ENCODE assay signal across 10 cellular contexts in genomic region chr19:3554254-3555083, GRCh38. TPM values are rescaled to one million over a fixed set of nuclear protein-coding genes. Genes with fewer than 3 reads are reported as not detected.
DNase-seq lines count a peak whose midpoint lies in the region; ATAC-seq and TF ChIP-seq lines count a peak whose summit lies in the region.
"Had no signal": no experiment of that assay in that cellular context is flagged by ENCODE, and none has a peak within 500 bp of the region (broad histone marks: within the 10 kb centered on the region; RNA-seq: fewer than 3 reads in every experiment).

No MANE protein-coding gene starts in this region.

- peak; percentile 70 for ATAC-seq in DND-41 (ENCODE audit: insufficient read depth, low read depth)
- ATAC-seq in Panc1: no peak
- no peak for ATAC-seq in GM18858 (IDR thresholded peaks at IDR 0.05; ENCODE audit: unreplicated experiment)

- H3K27me3 ChIP-seq in DND-41 (ENCODE audit: insufficient read depth, low read length, poor library complexity) (no peaks in the 10 kb centered on the region), Panc1 (ENCODE audit: control insufficient read depth, insufficient read depth, low read length) (no peaks in the 10 kb centered on the region), neutrophil (no peaks in the 10 kb centered on the region), endodermal cell (ENCODE audit: control insufficient read depth, insufficient read depth, low read length, poor library complexity, severe bottlenecking) (no peaks in the 10 kb centered on the region)

- WGBS in endodermal cell (ENCODE audit: insufficient coverage in 1 of 2, insufficient read length in 1 of 2), 2 experiments: 88 to 94% methylated on average over 13 to 21 of the region's 21 CpGs

- H3K36me3 ChIP-seq in DND-41 (ENCODE audit: insufficient read depth, low read length): peaks cover 9% of the 10 kb centered on the region; the same call in 1 of the 2 replicates
- H3K36me3 ChIP-seq in Panc1 (ENCODE audit: control insufficient read depth, insufficient read depth, low read length): no peaks in the 10 kb centered on the region; the same call in 1 of the 2 replicates
- H3K36me3 ChIP-seq in neutrophil: no peaks in the 10 kb centered on the region
- no peaks in the 10 kb centered on the region for H3K36me3 ChIP-seq in endodermal cell (ENCODE audit: control insufficient read depth, insufficient read depth, low read length)

- H3K4me3 ChIP-seq in DND-41 (ENCODE audit: low read depth in 1 of 2, low read length in 2 of 2) (peak overlapping the region in 1 of 2 experiments; percentile 44; a peak in 2 of 4 replicates), Panc1 (ENCODE audit: low read depth in 2 of 2, low read length in 2 of 2) (no peak overlapping the region), neutrophil (ENCODE audit: low read depth in 1 of 2, low read length in 1 of 2) (peak overlapping the region; percentile 8 to 37), endodermal cell (ENCODE audit: low read length) (no peak overlapping the region)

- H3K36me3 Mint-ChIP-seq in brain: no peaks in the 10 kb centered on the region
- H3K36me3 Mint-ChIP-seq in endodermal cell (ENCODE audit: low read depth): peaks cover 6% of the 10 kb centered on the region

- in situ Hi-C loops in Panc1 (cut with HindIII; ENCODE audit: low pct_unique_long_range_greater_than_20kb, low sequenced_read_pairs): no loop called here

- TSS peak; percentile 92 for BruUV-seq in Panc1 (replicated peaks; lab: Mats Ljungman, UMichigan)

- intact Hi-C loops in Panc1 (cut with micrococcal nuclease; ENCODE audit: unreplicated experiment): no loop called here

- CTCF ChIA-PET in Panc1 (lab: Charles Lee): no interaction called here

- peak overlapping the region; percentile 95 for H3K4me2 ChIP-seq in DND-41 (ENCODE audit: insufficient read depth, low read length)

- H3K4me1 Mint-ChIP-seq in brain (peaks cover 26% of the 10 kb centered on the region), endodermal cell (peaks cover 4% of the 10 kb centered on the region)

- H3K27ac Mint-ChIP-seq in brain (peak overlapping the region in 2 of 5 experiments; percentile 45 to 48), endodermal cell (no peak overlapping the region)

- H3K27ac ChIP-seq in DND-41 (ENCODE audit: low read length) (peak overlapping the region; percentile 79), Panc1 (ENCODE audit: low read length) (no peak overlapping the region), neutrophil (peak overlapping the region; percentile 91), endodermal cell (ENCODE audit: low read depth, low read length) (no peak overlapping the region)

- peaks cover 50% of the 10 kb centered on the region for H3K4me1 ChIP-seq in DND-41 (ENCODE audit: insufficient read depth, low read length)
- H3K4me1 ChIP-seq in Panc1 (ENCODE audit: control insufficient read depth, insufficient read depth, low read length): peaks cover 11% of the 10 kb centered on the region
- peaks cover 57 to 61% of the 10 kb centered on the region in 2 experiments for H3K4me1 ChIP-seq in neutrophil (ENCODE audit: control insufficient read depth in 1 of 2, insufficient read depth in 1 of 2, low read depth in 1 of 2, low read length in 1 of 2)
- no peaks in the 10 kb centered on the region for H3K4me1 ChIP-seq in endodermal cell (ENCODE audit: control insufficient read depth, insufficient read depth, low read length)

- POLR2A ChIA-PET in Panc1 (lab: Charles Lee): interaction anchor here (0.5 kb wide), 1 partner anchor 15 kb away, joined by 7 read pairs; no protein-coding TSS in a partner anchor

- H2AFZ ChIP-seq in DND-41 (ENCODE audit: low read depth, low read length): peak overlapping the region; percentile 45

- H4K20me1 ChIP-seq in DND-41 (ENCODE audit: insufficient read depth, low read length): peaks cover 19% of the 10 kb centered on the region

- H3K4me3 Mint-ChIP-seq in brain: peak overlapping the region in 3 of 5 experiments; percentile 40 to 99 (median 69)
- no peak overlapping the region for H3K4me3 Mint-ChIP-seq in endodermal cell

- H3K9me3 Mint-ChIP-seq in brain: peaks cover 0 to 2% (median 0%) of the 10 kb centered on the region in 5 experiments
- H3K9me3 Mint-ChIP-seq in endodermal cell: no peaks in the 10 kb centered on the region

- no peak for TF ChIP-seq CTCF in DND-41 (IDR thresholded peaks at IDR 0.05; ENCODE audit: borderline replicate concordance, extremely low read depth, low read length, poor library complexity, severe bottlenecking)
- TF ChIP-seq CTCF in Panc1 (IDR thresholded peaks at IDR 0.05): no peak
- no peak for TF ChIP-seq CTCF in brain (conservative IDR thresholded peaks at IDR 0.05)
- no peak for TF ChIP-seq CTCF in neutrophil (IDR thresholded peaks at IDR 0.05)
- no peak for TF ChIP-seq CTCF in endodermal cell (conservative IDR thresholded peaks at IDR 0.05)

- peak; percentile 84 for DNase-seq in DND-41
- no peak for DNase-seq in Panc1 (ENCODE audit: low read depth, low spot score)
- DNase-seq in endodermal cell: no peak
- no peak for DNase-seq in DMS 273 (lab: John Stamatoyannopoulos, UW; ENCODE audit: unreplicated experiment)
- DNase-seq in NCI-H146 (lab: John Stamatoyannopoulos, UW): no peak
- DNase-seq: activated CD4-positive, CD25-positive, alpha-beta regulatory T cell treated with anti-CD3 and anti-CD28 coated beads, Interleukin-2, amount 50 U/mL, for 72 hours; HCEC 1CT had no signal

- H3K9ac ChIP-seq in DND-41 (ENCODE audit: low read depth, low read length) (peak overlapping the region; percentile 74), endodermal cell (ENCODE audit: extremely low read depth, low read length, poor library complexity, severe bottlenecking) (no peak overlapping the region)

- H3K79me2 ChIP-seq in DND-41 (ENCODE audit: insufficient read depth, low read length): peaks cover 41% of the 10 kb centered on the region

- H3K27me3 Mint-ChIP-seq in brain (peaks cover 16% of the 10 kb centered on the region), endodermal cell (ENCODE audit: insufficient read depth) (peaks cover 15% of the 10 kb centered on the region)

- H3K9me3 ChIP-seq in DND-41 (ENCODE audit: insufficient read depth, low read length, severe bottlenecking) (no peaks in the 10 kb centered on the region), Panc1 (ENCODE audit: control insufficient read depth, insufficient read depth, low read depth, low read length) (no peaks in the 10 kb centered on the region), neutrophil (no peaks in the 10 kb centered on the region), endodermal cell (ENCODE audit: control insufficient read depth, low read length) (no peaks in the 10 kb centered on the region)

RNA-seq across cellular contexts. Expression of gene MFSD12, which starts 2.9 kb away (rescaled TPM):
- total RNA-seq in Panc1 (2021; ENCODE audit: unreplicated experiment) (98.8 TPM), endodermal cell (10 to 100 TPM; 48.2 to 62.4 TPM)
- 140 TPM for polyA plus RNA-seq in Panc1 (2012; ENCODE audit: insufficient read length)
- polyA plus RNA-seq in brain (ENCODE audit: insufficient read depth, low read depth, low replicate concordance): 66.2 TPM
- 44.5 TPM for polyA plus RNA-seq in endodermal cell (2013, experiment 1 of 2)
- 39.0 TPM for polyA plus RNA-seq in endodermal cell (2013, experiment 2 of 2)

RNA-seq across cellular contexts. Expression of gene TEKTIP1, which starts 15.5 kb away (rescaled TPM):
- total RNA-seq in Panc1 (2021; ENCODE audit: unreplicated experiment): not detected
- polyA plus RNA-seq in Panc1 (2012; ENCODE audit: insufficient read length): 8.4 TPM
- 1.9 TPM for polyA plus RNA-seq in brain (ENCODE audit: insufficient read depth, low read depth, low replicate concordance)
- 1 to 10 TPM; 4.6 to 5.7 TPM for total RNA-seq in endodermal cell
- 0.75 TPM for polyA plus RNA-seq in endodermal cell (2013, experiment 1 of 2)
- 0.62 TPM for polyA plus RNA-seq in endodermal cell (2013, experiment 2 of 2)

RNA-seq across cellular contexts. Expression of gene HMG20B, which starts 18.3 kb away (rescaled TPM):
- total RNA-seq in Panc1 (2021; ENCODE audit: unreplicated experiment) (74.7 TPM), endodermal cell (100 to 1,000 TPM in 1 of 2 donors, 10 to 100 TPM in 1; 80.7 to 102 TPM)
- 113 TPM for polyA plus RNA-seq in Panc1 (2012; ENCODE audit: insufficient read length)
- 135 TPM for polyA plus RNA-seq in brain (ENCODE audit: insufficient read depth, low read depth, low replicate concordance)
- 80.6 TPM for polyA plus RNA-seq in endodermal cell (2013, experiment 1 of 2)
- polyA plus RNA-seq in endodermal cell (2013, experiment 2 of 2): 89.1 TPM

RNA-seq across cellular contexts. Expression of gene GIPC3, which starts 30.8 kb away (rescaled TPM):
- total RNA-seq in Panc1 (2021; ENCODE audit: unreplicated experiment): 0.92 TPM
- polyA plus RNA-seq in Panc1 (2012; ENCODE audit: insufficient read length): 1.3 TPM
- 6.9 TPM for polyA plus RNA-seq in brain (ENCODE audit: insufficient read depth, low read depth, low replicate concordance)
- total RNA-seq in endodermal cell: 1 to 10 TPM in 1 of 2 donors, under 1 TPM in 1; 0.93 to 1.5 TPM
- polyA plus RNA-seq in endodermal cell (2013, experiment 1 of 2): 0.32 TPM
- polyA plus RNA-seq in endodermal cell (2013, experiment 2 of 2): 0.33 TPM

RNA-seq across cellular contexts. Expression of gene FZR1, which starts 48.4 kb away (rescaled TPM):
- total RNA-seq in Panc1 (2021; ENCODE audit: unreplicated experiment) (48.7 TPM), endodermal cell (10 to 100 TPM; 56.7 to 65.1 TPM)
- polyA plus RNA-seq in Panc1 (2012; ENCODE audit: insufficient read length): 50.4 TPM
- polyA plus RNA-seq in brain (ENCODE audit: insufficient read depth, low read depth, low replicate concordance): 85.0 TPM
- 49.5 TPM for polyA plus RNA-seq in endodermal cell (2013, experiment 1 of 2)
- polyA plus RNA-seq in endodermal cell (2013, experiment 2 of 2): 52.5 TPM

Comparison
In these comparisons a context has a peak if more than half of its experiments do, and no peak if none do; other contexts are left out.
1. H3K27ac ChIP-seq: peak in DND-41 (single experiment) and neutrophil (single experiment); none in Panc1 (single experiment) and endodermal cell (single experiment).
2. H3K4me3 ChIP-seq: peak in neutrophil (2 of 2); none in Panc1 (0 of 2) and endodermal cell (single experiment).